ENCODE assay signal across 16 cellular contexts in the genomic region with DNA sequence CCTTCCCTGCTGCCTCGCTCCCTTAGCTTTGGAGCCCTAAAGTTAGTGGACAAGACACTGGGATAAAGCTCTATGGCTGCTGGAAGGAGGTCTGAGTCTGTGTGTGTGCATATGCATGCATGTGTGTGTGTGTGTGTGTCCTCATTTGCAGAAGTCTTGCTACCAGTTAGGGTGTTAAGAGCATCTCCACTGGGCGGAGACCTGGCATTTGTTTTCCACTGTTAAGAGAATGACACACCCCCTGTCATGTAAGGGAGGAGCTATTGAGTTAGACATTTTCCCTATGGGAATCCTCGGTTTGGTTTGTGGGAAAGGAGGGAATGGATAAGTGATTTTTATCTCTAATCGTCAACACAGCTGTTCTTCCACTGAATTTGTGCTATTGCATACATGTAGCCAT. TPM values are rescaled to one million over a fixed set of nuclear protein-coding genes. Genes with fewer than 3 reads are reported as not detected.
A peak's percentile ranks its signal among the peaks of the same experiment; 100 is the strongest.
DNase-seq lines count a peak whose midpoint lies in the region; ATAC-seq and TF ChIP-seq lines count a peak whose summit lies in the region.
"Had no signal": no experiment of that assay in that cellular context is flagged by ENCODE, and none has a peak within 500 bp of the region (broad histone marks: within the 10 kb centered on the region; RNA-seq: fewer than 3 reads in every experiment).

No MANE protein-coding gene starts in this region.

- H3K27me3 ChIP-seq in HUES48 (ENCODE audit: control insufficient read depth, insufficient read depth, low read length), result no peaks in the 10 kb centered on the region
- no peaks in the 10 kb centered on the region for H3K27me3 ChIP-seq in SJCRH30
- H3K27me3 ChIP-seq: pancreas, transverse colon had no signal

- CTCF ChIA-PET in activated CD8-positive, alpha-beta T cell treated with anti-CD3 and anti-CD28 coated beads, Interleukin-2, amount 10 ng/mL, durations not matched to agents 7 days and 5 days (lab: Charles Lee), result interaction anchor here (0.8 to 3.0 kb wide), 2 partner anchors 11 to 54 kb away, joined by 4 to 12 read pairs; no protein-coding TSS in a partner anchor
- CTCF ChIA-PET in Calu3 (lab: Charles Lee), result interaction anchor here (0.5 to 3.4 kb wide), 9 partner anchors 9 to 1078 kb away, joined by 3 to 14 read pairs (median 3); partner anchors contain the start of gene SOCS7

- peak; percentile 67 for DNase-seq in AG20443 (ENCODE audit: low spot score)
- DNase-seq in SJCRH30, result peak; percentile 67 to 80
- peak; percentile 14 to 50 for DNase-seq in foreskin fibroblast
- DNase-seq in activated CD8-positive, alpha-beta T cell treated with anti-CD3 and anti-CD28 coated beads, Interleukin-2, amount 10 ng/mL, durations not matched to agents 7 days and 5 days, result no peak
- no peak for DNase-seq in Calu3
- DNase-seq in GM19240 (ENCODE audit: insufficient read length, low spot score), result no peak
- DNase-seq: activated CD4-positive, alpha-beta T cell treated with anti-CD3 and anti-CD28 coated beads for 48 hours; activated effector memory CD4-positive, alpha-beta T cell treated with anti-CD3 and anti-CD28 coated beads, Interleukin-2, amount 50 U/mL, for 16 hours; CD8-positive, alpha-beta memory T cell; foreskin melanocyte; lower lobe of right lung; NCI-H2081; pancreas; transverse colon had no signal

- POLR2A ChIA-PET in activated CD8-positive, alpha-beta T cell treated with anti-CD3 and anti-CD28 coated beads, Interleukin-2, amount 10 ng/mL, durations not matched to agents 7 days and 5 days (lab: Charles Lee), result interaction anchor here (0.6 to 0.7 kb wide), 2 partner anchors 12 to 30 kb away, joined by 3 read pairs; no protein-coding TSS in a partner anchor

- peaks cover 23% of the 10 kb centered on the region for H3K4me1 ChIP-seq in HUES48 (ENCODE audit: control insufficient read depth, insufficient read depth, low read length)
- peaks cover 6% of the 10 kb centered on the region; the same call in 1 of the 2 replicates for H3K4me1 ChIP-seq in SJCRH30
- H3K4me1 ChIP-seq: lower lobe of right lung, pancreas had no signal

- no peak overlapping the region for H3K4me3 ChIP-seq in HUES48 (ENCODE audit: low read depth, low read length)
- H3K4me3 ChIP-seq in SJCRH30, result no peak overlapping the region
- no peak overlapping the region for H3K4me3 ChIP-seq in foreskin fibroblast (ENCODE audit: low read depth in 1 of 2, low read length in 2 of 2)
- H3K4me3 ChIP-seq: lower lobe of right lung, pancreas, transverse colon had no signal

- H3K27ac ChIP-seq in HUES48 (ENCODE audit: low read depth, low read length) (peak overlapping the region; percentile 74), SJCRH30 (no peak overlapping the region)
- H3K27ac ChIP-seq: lower lobe of right lung, pancreas, transverse colon had no signal

- no TSS peak for BruUV-seq in Calu3 (replicated peaks; lab: Mats Ljungman, UMichigan)

- peaks cover 5% of the 10 kb centered on the region for H3K4me1 Mint-ChIP-seq in activated CD8-positive, alpha-beta T cell treated with anti-CD3 and anti-CD28 coated beads, Interleukin-2, amount 10 ng/mL, durations not matched to agents 7 days and 5 days (ENCODE audit: low read depth)
- no peaks in the 10 kb centered on the region for H3K4me1 Mint-ChIP-seq in Calu3 (ENCODE audit: low read depth, unreplicated experiment)
- H3K4me1 Mint-ChIP-seq: CD8-positive, alpha-beta memory T cell had no signal

- H3K9me3 ChIP-seq in HUES48 (ENCODE audit: control insufficient read depth, insufficient read depth, low read length), result no peaks in the 10 kb centered on the region
- H3K9me3 ChIP-seq in SJCRH30 (replicated peaks), result no peaks in the 10 kb centered on the region
- H3K9me3 ChIP-seq: lower lobe of right lung, pancreas, transverse colon had no signal

- intact Hi-C loops in Calu3 (cut with micrococcal nuclease; ENCODE audit: unreplicated experiment), result no loop called here

- H3K36me3 ChIP-seq in HUES48 (ENCODE audit: control insufficient read depth, insufficient read depth, low read length) (peaks cover 33% of the 10 kb centered on the region), SJCRH30 (peaks cover 3% of the 10 kb centered on the region)

- no peaks in the 10 kb centered on the region for H3K27me3 Mint-ChIP-seq in activated CD8-positive, alpha-beta T cell treated with anti-CD3 and anti-CD28 coated beads, Interleukin-2, amount 10 ng/mL, durations not matched to agents 7 days and 5 days (ENCODE audit: low read depth)
- H3K27me3 Mint-ChIP-seq in Calu3 (ENCODE audit: unreplicated experiment), result no peaks in the 10 kb centered on the region
- H3K27me3 Mint-ChIP-seq: CD8-positive, alpha-beta memory T cell had no signal

- H3K9me3 Mint-ChIP-seq in activated CD8-positive, alpha-beta T cell treated with anti-CD3 and anti-CD28 coated beads, Interleukin-2, amount 10 ng/mL, durations not matched to agents 7 days and 5 days (ENCODE audit: insufficient read depth), result no peaks in the 10 kb centered on the region
- no peaks in the 10 kb centered on the region for H3K9me3 Mint-ChIP-seq in Calu3 (ENCODE audit: low read depth, unreplicated experiment)
- H3K9me3 Mint-ChIP-seq: CD8-positive, alpha-beta memory T cell had no signal

- peaks cover 9% of the 10 kb centered on the region for H3K36me3 Mint-ChIP-seq in activated CD8-positive, alpha-beta T cell treated with anti-CD3 and anti-CD28 coated beads, Interleukin-2, amount 10 ng/mL, durations not matched to agents 7 days and 5 days (ENCODE audit: low read depth)
- H3K36me3 Mint-ChIP-seq in Calu3 (ENCODE audit: insufficient read depth, unreplicated experiment), result peaks cover 18% of the 10 kb centered on the region

- no peak overlapping the region for H3K9ac ChIP-seq in HUES48 (ENCODE audit: low read depth, low read length)

- H3K4me3 Mint-ChIP-seq in activated CD8-positive, alpha-beta T cell treated with anti-CD3 and anti-CD28 coated beads, Interleukin-2, amount 10 ng/mL, durations not matched to agents 7 days and 5 days, result no peak overlapping the region
- no peak overlapping the region for H3K4me3 Mint-ChIP-seq in Calu3 (ENCODE audit: low read depth, unreplicated experiment)
- H3K4me3 Mint-ChIP-seq: CD8-positive, alpha-beta memory T cell had no signal

- H3K27ac Mint-ChIP-seq in activated CD8-positive, alpha-beta T cell treated with anti-CD3 and anti-CD28 coated beads, Interleukin-2, amount 10 ng/mL, durations not matched to agents 7 days and 5 days, result no peak overlapping the region
- H3K27ac Mint-ChIP-seq in Calu3 (ENCODE audit: unreplicated experiment), result no peak overlapping the region
- H3K27ac Mint-ChIP-seq: CD8-positive, alpha-beta memory T cell had no signal

- no peak for ATAC-seq in GM21447 (IDR thresholded peaks at IDR 0.05; ENCODE audit: unreplicated experiment)
- ATAC-seq in activated CD8-positive, alpha-beta T cell treated with anti-CD3 and anti-CD28 coated beads, Interleukin-2, amount 10 ng/mL, durations not matched to agents 7 days and 5 days, result no peak
- ATAC-seq: lower lobe of right lung had no signal

- TF ChIP-seq CTCF in foreskin fibroblast (IDR thresholded peaks at IDR 0.05; ENCODE audit: low read depth, low read length), result no peak
- no peak for TF ChIP-seq CTCF in Calu3 (IDR thresholded peaks at IDR 0.05; ENCODE audit: unreplicated experiment)

RNA-seq across cellular contexts. Expression of gene ARHGAP23, which starts 24.8 kb away (rescaled TPM):
- total RNA-seq in SJCRH30 (2014; rRNA removed; shearing (Covaris generic)), result 35.7 and 37.9 TPM in 2 replicates
- under 1 TPM; 0.24 to 0.47 TPM for total RNA-seq in activated CD8-positive, alpha-beta T cell treated with anti-CD3 and anti-CD28 coated beads, Interleukin-2, amount 10 ng/mL, durations not matched to agents 7 days and 5 days
- total RNA-seq in Calu3 (2022), result 140 and 304 TPM in 2 replicates

RNA-seq across cellular contexts. Expression of gene SOCS7, which starts 51.8 kb away (rescaled TPM):
- 18.7 and 21.0 TPM in 2 replicates for total RNA-seq in SJCRH30 (2014; rRNA removed; shearing (Covaris generic))
- 10 to 100 TPM; 13.0 to 15.3 TPM for total RNA-seq in activated CD8-positive, alpha-beta T cell treated with anti-CD3 and anti-CD28 coated beads, Interleukin-2, amount 10 ng/mL, durations not matched to agents 7 days and 5 days
- total RNA-seq in Calu3 (2022), result 68.3 and 83.6 TPM in 2 replicates

RNA-seq across cellular contexts. Expression of gene GPR179, which starts 59.7 kb away (rescaled TPM):
- total RNA-seq in SJCRH30 (2014; rRNA removed; shearing (Covaris generic)), result not detected in 2 replicates
- under 1 TPM in 1 of 2 experiments, not detected in 1; 0.08 TPM for total RNA-seq in activated CD8-positive, alpha-beta T cell treated with anti-CD3 and anti-CD28 coated beads, Interleukin-2, amount 10 ng/mL, durations not matched to agents 7 days and 5 days
- total RNA-seq in Calu3 (2022), result 0.45 and 0.69 TPM in 2 replicates

Comparison
In these comparisons a context has a peak if more than half of its experiments do, and no peak if none do; other contexts are left out.
1. DNase-seq: peak in AG20443 (single experiment), SJCRH30 (2 of 2) and foreskin fibroblast (2 of 2); none in activated CD8-positive, alpha-beta T cell treated with anti-CD3 and anti-CD28 coated beads, Interleukin-2, amount 10 ng/mL, durations not matched to agents 7 days and 5 days (single experiment), Calu3 (single experiment) and GM19240 (single experiment).
2. RNA of gene ARHGAP23, which starts 24.8 kb away (total RNA-seq): 140 to 304 TPM in Calu3 and 35.7 to 37.9 TPM in SJCRH30; 0.24 to 0.47 TPM in activated CD8-positive, alpha-beta T cell treated with anti-CD3 and anti-CD28 coated beads, Interleukin-2, amount 10 ng/mL, durations not matched to agents 7 days and 5 days; every median in the first group is over 10 times any median in the second.